ENCODE assay signal across 1 cellular context in genomic region chr13:33968520-33969507, GRCh38.
TF ChIP-seq lines count a peak whose summit lies in the region.

No MANE protein-coding gene starts in this region.

TF ChIP-seq in HepG2, 621 proteins besides CTCF, POLR2A, EP300 and RAD21 (continued from another document and continues in another):
- TF ChIP-seq PAXIP1 (CRISPR knock-in tag; conservative IDR thresholded peaks at IDR 0.05) (peak; percentile 98), PRMT3 (CRISPR knock-in tag; IDR thresholded peaks at IDR 0.05; ENCODE audit: borderline replicate concordance, low read depth) (no peak), RBM22 (optimal IDR thresholded peaks at IDR 0.05; ENCODE audit: low read length) (no peak), NCOA2 (CRISPR knock-in tag; IDR thresholded peaks at IDR 0.05) (peak; percentile 95), MEIS2 (CRISPR knock-in tag; IDR thresholded peaks at IDR 0.05) (peak; percentile 95), NFE2L2 (IDR thresholded peaks at IDR 0.05; ENCODE audit: low read length) (no peak), ONECUT2 (CRISPR knock-in tag; IDR thresholded peaks at IDR 0.05) (peak; percentile 90), ASH2L (IDR thresholded peaks at IDR 0.05; ENCODE audit: insufficient read length, low read depth, low read length) (peak; percentile 92), RARA (CRISPR knock-in tag; IDR thresholded peaks at IDR 0.05) (peak; percentile 85; the same call in 1 of the 2 replicates), ZBTB7A (CRISPR knock-in tag; IDR thresholded peaks at IDR 0.05) (no peak), FOXO1 (CRISPR knock-in tag; IDR thresholded peaks at IDR 0.05) (peak; percentile 84), HNRNPK (IDR thresholded peaks at IDR 0.05; ENCODE audit: low read depth, low read length, poor library complexity, severe bottlenecking) (no peak), MTF2 (CRISPR knock-in tag; IDR thresholded peaks at IDR 0.05; ENCODE audit: borderline replicate concordance) (no peak), KAT7 (CRISPR knock-in tag; IDR thresholded peaks at IDR 0.05; ENCODE audit: borderline replicate concordance) (no peak), ZNF326 (CRISPR knock-in tag; IDR thresholded peaks at IDR 0.05; ENCODE audit: borderline replicate concordance) (no peak), ZNF546 (CRISPR knock-in tag; conservative IDR thresholded peaks at IDR 0.05) (no peak), DDIT3 (CRISPR knock-in tag; IDR thresholded peaks at IDR 0.05) (0 out of 2 replicates have a peak, but pooled peaks have one; percentile 31), DNMT1 (CRISPR knock-in tag; IDR thresholded peaks at IDR 0.05) (no peak), KDM2A (CRISPR knock-in tag; IDR thresholded peaks at IDR 0.05; ENCODE audit: borderline replicate concordance, low read depth) (no peak), ZXDC (CRISPR knock-in tag; IDR thresholded peaks at IDR 0.05) (no peak), ZNF414 (CRISPR knock-in tag; IDR thresholded peaks at IDR 0.05) (no peak), IRF9 (CRISPR knock-in tag; IDR thresholded peaks at IDR 0.05; ENCODE audit: borderline replicate concordance) (no peak), ZBTB10 (CRISPR knock-in tag; IDR thresholded peaks at IDR 0.05; ENCODE audit: borderline replicate concordance) (no peak; the same call in 1 of the 2 replicates), HES4 (CRISPR knock-in tag; IDR thresholded peaks at IDR 0.05; ENCODE audit: borderline replicate concordance) (no peak), TFDP1 (CRISPR knock-in tag; IDR thresholded peaks at IDR 0.05; ENCODE audit: borderline replicate concordance) (no peak), ZNF615 (CRISPR knock-in tag; IDR thresholded peaks at IDR 0.05; ENCODE audit: borderline replicate concordance) (no peak), ZBTB20 (CRISPR knock-in tag; IDR thresholded peaks at IDR 0.05; ENCODE audit: borderline replicate concordance, low read depth) (peak; percentile 49; the same call in 1 of the 2 replicates), NAIF1 (CRISPR knock-in tag; IDR thresholded peaks at IDR 0.05; ENCODE audit: borderline replicate concordance) (no peak), ZNF747 (CRISPR knock-in tag; IDR thresholded peaks at IDR 0.05; ENCODE audit: borderline replicate concordance) (no peak; the same call in 1 of the 2 replicates), NR2C2 (CRISPR knock-in tag; IDR thresholded peaks at IDR 0.05; ENCODE audit: borderline replicate concordance) (peak; percentile 71; the same call in 1 of the 2 replicates), NR2F1 (CRISPR knock-in tag; IDR thresholded peaks at IDR 0.05) (0 out of 4 replicates have a peak, but pooled peaks of 1 of the 2 experiments have one; percentile 45), PHB2 (IDR thresholded peaks at IDR 0.05; ENCODE audit: partially characterized antibody) (no peak), ZNF234 (CRISPR knock-in tag; conservative IDR thresholded peaks at IDR 0.05) (0 out of 2 replicates have a peak, but pooled peaks have one; percentile 47), ZFP82 (CRISPR knock-in tag; IDR thresholded peaks at IDR 0.05; ENCODE audit: borderline replicate concordance) (no peak), SYNCRIP (IDR thresholded peaks at IDR 0.05; ENCODE audit: insufficient read depth, low read depth, low read length) (no peak), ZBTB8A (CRISPR knock-in tag; IDR thresholded peaks at IDR 0.05; ENCODE audit: borderline replicate concordance, low read depth) (peak; percentile 66; the same call in 1 of the 2 replicates), SRF (IDR thresholded peaks at IDR 0.05; ENCODE audit: low read depth, low read length) (no peak), HDAC6 (IDR thresholded peaks at IDR 0.05; ENCODE audit: low read depth, low read length) (no peak), BCL3 (CRISPR knock-in tag; IDR thresholded peaks at IDR 0.05) (no peak), MYPOP (CRISPR knock-in tag; IDR thresholded peaks at IDR 0.05) (0 out of 2 replicates have a peak, but pooled peaks have one; percentile 69), GMEB2 (CRISPR knock-in tag; IDR thresholded peaks at IDR 0.05; ENCODE audit: low read depth) (no peak), ZNF570 (CRISPR knock-in tag; IDR thresholded peaks at IDR 0.05; ENCODE audit: borderline replicate concordance) (no peak), RARG (CRISPR knock-in tag; IDR thresholded peaks at IDR 0.05; ENCODE audit: low read depth) (no peak), SRSF9 (IDR thresholded peaks at IDR 0.05; ENCODE audit: borderline replicate concordance, insufficient read depth, low read depth, low read length, poor library complexity, severe bottlenecking) (no peak), TGIF2 (CRISPR knock-in tag; IDR thresholded peaks at IDR 0.05) (no peak; the same call in 1 of the 2 replicates), CENPBD1 (CRISPR knock-in tag; IDR thresholded peaks at IDR 0.05; ENCODE audit: borderline replicate concordance, low read depth) (no peak), NFIB (CRISPR knock-in tag; IDR thresholded peaks at IDR 0.05; ENCODE audit: borderline replicate concordance) (no peak), NFE2L1 (CRISPR knock-in tag; IDR thresholded peaks at IDR 0.05; ENCODE audit: borderline replicate concordance) (no peak), ZFAT (CRISPR knock-in tag; conservative IDR thresholded peaks at IDR 0.05) (no peak), ZNF274 (CRISPR knock-in tag; IDR thresholded peaks at IDR 0.05) (no peak), RBAK (CRISPR knock-in tag; IDR thresholded peaks at IDR 0.05) (no peak), ZNF335 (CRISPR knock-in tag; IDR thresholded peaks at IDR 0.05) (no peak), HOXA3 (CRISPR knock-in tag; IDR thresholded peaks at IDR 0.05) (peak; percentile 72)
